In genomic region chr18:8176554-8176953, GRCh38 we compare ENCODE assay signal across 18 cellular contexts.
DNase-seq lines count a peak whose midpoint lies in the region; ATAC-seq and TF ChIP-seq lines count a peak whose summit lies in the region.
"Had no signal": no experiment of that assay in that cellular context is flagged by ENCODE, and none has a peak within 500 bp of the region (broad histone marks: within the 10 kb centered on the region; RNA-seq: fewer than 3 reads in every experiment).

No MANE protein-coding gene starts in this region.

- peaks cover 1% of the 10 kb centered on the region for H3K36me3 Mint-ChIP-seq in chondrocyte (ENCODE audit: low read depth)
- H3K36me3 Mint-ChIP-seq: activated naive CD4-positive, alpha-beta T cell treated with anti-CD3 and anti-CD28 coated beads, Interleukin-2, amount 10 ng/mL, durations not matched to agents 7 days and 5 days had no signal

- no peaks in the 10 kb centered on the region for H3K9me3 Mint-ChIP-seq in chondrocyte (ENCODE audit: low read depth)

- TF ChIP-seq CTCF in chondrocyte (IDR thresholded peaks at IDR 0.05), result no peak
- TF ChIP-seq CTCF in liver (IDR thresholded peaks at IDR 0.05; ENCODE audit: low read depth, low read length, missing input control), result no peak
- TF ChIP-seq CTCF in OCI-LY7 (conservative IDR thresholded peaks at IDR 0.05; ENCODE audit: low read length), result no peak

- peak overlapping the region; percentile 30 for H3K27ac Mint-ChIP-seq in chondrocyte (ENCODE audit: unreplicated experiment)
- H3K27ac Mint-ChIP-seq: activated CD4-positive, alpha-beta T cell treated with anti-CD3 and anti-CD28 coated beads for 36 hours; activated naive CD4-positive, alpha-beta T cell treated with anti-CD3 and anti-CD28 coated beads, Interleukin-2, amount 10 ng/mL, durations not matched to agents 7 days and 5 days; stimulated activated naive CD8-positive, alpha-beta T cell treated with anti-CD3 and anti-CD28 coated beads, Interleukin-15, Interleukin-2, amounts not matched to agents 100 ng/mL and 50 ng/mL, for 24 hours had no signal

- peak in 1 of 2 donors; percentile 7 for TF ChIP-seq RAD21 in liver (IDR thresholded peaks at IDR 0.05)

- POLR2A ChIA-PET in OCI-LY7 (lab: Charles Lee), result interaction anchor here (1.0 kb wide), 1 partner anchor 16 kb away, joined by 4 read pairs; no protein-coding TSS in a partner anchor

- no peak overlapping the region for H2AFZ ChIP-seq in OCI-LY7 (ENCODE audit: low read length)

- H3K9me3 ChIP-seq in liver (ENCODE audit: control insufficient read depth in 4 of 4, low read length in 3 of 4), result no peaks in the 10 kb centered on the region
- H3K9me3 ChIP-seq in OCI-LY7 (ENCODE audit: low read length), result no peaks in the 10 kb centered on the region

- CTCF ChIA-PET in OCI-LY7 (lab: Charles Lee; ENCODE audit: unreplicated experiment), result no interaction called here

- peak; percentile 2 for DNase-seq in HCEC 1CT
- no peak for DNase-seq in chondrocyte (ENCODE audit: low spot score)
- no peak for DNase-seq in sciatic nerve (ENCODE audit: low spot score)
- no peak for DNase-seq in NCI-H526 treated with DMSO at 0.1 percent for 48 hours (lab: John Stamatoyannopoulos, UW)
- no peak for DNase-seq in NCI-H748 treated with DMSO at 0.1 percent for 48 hours (lab: John Stamatoyannopoulos, UW)
- DNase-seq in OCI-LY7 (ENCODE audit: low spot score), result no peak
- DNase-seq in activated CD4-positive, alpha-beta T cell treated with anti-CD3 and anti-CD28 coated beads, Interleukin-2, amount 50 U/mL, for 1 hour, result no peak
- DNase-seq: activated CD4-positive, alpha-beta T cell treated with anti-CD3 and anti-CD28 coated beads for 36 hours; activated naive CD4-positive, alpha-beta T cell treated with anti-CD3 and anti-CD28 coated beads, Interleukin-2, amount 10 ng/mL, durations not matched to agents 7 days and 5 days; NCI-H1105 treated with DMSO at 0.1 percent for 48 hours; NK-92 treated with Interleukin-12 subunit alpha and Interleukin-12 subunit beta, amount 100 ng/mL, for 24 hours; SIG-M5; stimulated activated CD4-positive, alpha-beta T cell treated with anti-CD3 and anti-CD28 coated beads, Interleukin-12 subunit alpha, Interleukin-12 subunit beta, amount 100 ng/mL, for 4 hours; T-helper 9 cell had no signal

- H3K4me1 Mint-ChIP-seq in chondrocyte (ENCODE audit: low read depth), result peaks cover 27% of the 10 kb centered on the region
- H3K4me1 Mint-ChIP-seq: activated CD4-positive, alpha-beta T cell treated with anti-CD3 and anti-CD28 coated beads for 36 hours; activated naive CD4-positive, alpha-beta T cell treated with anti-CD3 and anti-CD28 coated beads, Interleukin-2, amount 10 ng/mL, durations not matched to agents 7 days and 5 days had no signal

- H3K9me2 ChIP-seq in OCI-LY7 (ENCODE audit: insufficient read depth, low read length), result no peaks in the 10 kb centered on the region

- no peak overlapping the region for H3K4me3 Mint-ChIP-seq in chondrocyte (ENCODE audit: unreplicated experiment)
- H3K4me3 Mint-ChIP-seq: activated CD4-positive, alpha-beta T cell treated with anti-CD3 and anti-CD28 coated beads for 36 hours; activated naive CD4-positive, alpha-beta T cell treated with anti-CD3 and anti-CD28 coated beads, Interleukin-2, amount 10 ng/mL, durations not matched to agents 7 days and 5 days; stimulated activated naive CD8-positive, alpha-beta T cell treated with anti-CD3 and anti-CD28 coated beads, Interleukin-15, Interleukin-2, amounts not matched to agents 100 ng/mL and 50 ng/mL, for 24 hours had no signal

- H3K4me3 ChIP-seq in liver (ENCODE audit: low read depth in 1 of 3, low read length in 3 of 3), result no peak overlapping the region
- no peak overlapping the region for H3K4me3 ChIP-seq in OCI-LY7 (ENCODE audit: low read depth, low read length, poor library complexity, severe bottlenecking)
- H3K4me3 ChIP-seq: K562, lung had no signal

- H3K36me3 ChIP-seq in liver (ENCODE audit: control insufficient read depth in 4 of 4, insufficient read depth in 3 of 4, low read depth in 1 of 4, low read length in 3 of 4) (no peaks in the 10 kb centered on the region), OCI-LY7 (ENCODE audit: insufficient read depth, low read length) (no peaks in the 10 kb centered on the region)

- 51% methylated on average over 4 of the region's 4 CpGs for WGBS in liver

- peak; percentile 23 for ATAC-seq in sciatic nerve
- ATAC-seq: activated CD4-positive, alpha-beta T cell treated with anti-CD3 and anti-CD28 coated beads for 36 hours; K562 had no signal

- no peak overlapping the region for H3K9ac ChIP-seq in liver (ENCODE audit: low read depth in 1 of 2, low read length in 2 of 2)

- H3K4me1 ChIP-seq in liver (ENCODE audit: control insufficient read depth in 4 of 4, insufficient read depth in 4 of 4, low read length in 3 of 4) (peaks cover 0 to 11% (median 4%) of the 10 kb centered on the region in 4 donors), OCI-LY7 (ENCODE audit: insufficient read depth, low read length, poor library complexity, severe bottlenecking) (no peaks in the 10 kb centered on the region)

- H3K27me3 ChIP-seq in liver (ENCODE audit: control insufficient read depth in 4 of 4, insufficient read depth in 4 of 4, low read length in 3 of 4), result no peaks in the 10 kb centered on the region

- H3K4me2 ChIP-seq in OCI-LY7 (ENCODE audit: low read length), result no peak overlapping the region

- no peak overlapping the region for H3K27ac ChIP-seq in liver (ENCODE audit: low read depth in 1 of 2, low read length in 2 of 2)
- no peak overlapping the region for H3K27ac ChIP-seq in OCI-LY7 (ENCODE audit: low read depth, low read length, poor library complexity, severe bottlenecking)

- intact Hi-C loops in sciatic nerve (cut with DNase I) (no loop called here), OCI-LY7 (cut with micrococcal nuclease; ENCODE audit: unreplicated experiment) (loop anchor here (10.0 kb wide), 1 partner anchor 58 kb away; no protein-coding TSS in a partner anchor)

- H3K27me3 Mint-ChIP-seq in chondrocyte (ENCODE audit: low read depth), result no peaks in the 10 kb centered on the region
- H3K27me3 Mint-ChIP-seq: activated CD4-positive, alpha-beta T cell treated with anti-CD3 and anti-CD28 coated beads for 36 hours; activated naive CD4-positive, alpha-beta T cell treated with anti-CD3 and anti-CD28 coated beads, Interleukin-2, amount 10 ng/mL, durations not matched to agents 7 days and 5 days; stimulated activated naive CD8-positive, alpha-beta T cell treated with anti-CD3 and anti-CD28 coated beads, Interleukin-15, Interleukin-2, amounts not matched to agents 100 ng/mL and 50 ng/mL, for 24 hours had no signal

- H4K20me1 ChIP-seq in OCI-LY7 (ENCODE audit: insufficient read depth, low read length), result no peaks in the 10 kb centered on the region

- no TSS peak for BruUV-seq in OCI-LY7 (replicated peaks; lab: Mats Ljungman, UMichigan)

- H3K79me2 ChIP-seq in OCI-LY7 (ENCODE audit: insufficient read depth, low read depth, low read length), result no peaks in the 10 kb centered on the region

TF ChIP-seq in liver, 16 proteins besides CTCF, POLR2A, EP300 and RAD21 (continues in another document):
- TF ChIP-seq GABPA (IDR thresholded peaks at IDR 0.05 in 1 of 2, conservative IDR thresholded peaks at IDR 0.05 in 1 of 2) (no peak), YY1 (IDR thresholded peaks at IDR 0.05) (no peak), HNF4G (IDR thresholded peaks at IDR 0.05) (no peak), FOXA1 (IDR thresholded peaks at IDR 0.05) (no peak), SP1 (IDR thresholded peaks at IDR 0.05) (no peak), FOXA2 (IDR thresholded peaks at IDR 0.05) (no peak)
- TF ChIP-seq, protein P1, sequence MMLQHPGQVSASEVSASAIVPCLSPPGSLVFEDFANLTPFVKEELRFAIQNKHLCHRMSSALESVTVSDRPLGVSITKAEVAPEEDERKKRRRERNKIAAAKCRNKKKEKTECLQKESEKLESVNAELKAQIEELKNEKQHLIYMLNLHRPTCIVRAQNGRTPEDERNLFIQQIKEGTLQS (IDR thresholded peaks at IDR 0.05), result no peak
- TF ChIP-seq, protein P2, sequence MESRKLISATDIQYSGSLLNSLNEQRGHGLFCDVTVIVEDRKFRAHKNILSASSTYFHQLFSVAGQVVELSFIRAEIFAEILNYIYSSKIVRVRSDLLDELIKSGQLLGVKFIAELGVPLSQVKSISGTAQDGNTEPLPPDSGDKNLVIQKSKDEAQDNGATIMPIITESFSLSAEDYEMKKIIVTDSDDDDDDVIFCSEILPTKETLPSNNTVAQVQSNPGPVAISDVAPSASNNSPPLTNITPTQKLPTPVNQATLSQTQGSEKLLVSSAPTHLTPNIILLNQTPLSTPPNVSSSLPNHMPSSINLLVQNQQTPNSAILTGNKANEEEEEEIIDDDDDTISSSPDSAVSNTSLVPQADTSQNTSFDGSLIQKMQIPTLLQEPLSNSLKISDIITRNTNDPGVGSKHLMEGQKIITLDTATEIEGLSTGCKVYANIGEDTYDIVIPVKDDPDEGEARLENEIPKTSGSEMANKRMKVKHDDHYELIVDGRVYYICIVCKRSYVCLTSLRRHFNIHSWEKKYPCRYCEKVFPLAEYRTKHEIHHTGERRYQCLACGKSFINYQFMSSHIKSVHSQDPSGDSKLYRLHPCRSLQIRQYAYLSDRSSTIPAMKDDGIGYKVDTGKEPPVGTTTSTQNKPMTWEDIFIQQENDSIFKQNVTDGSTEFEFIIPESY (IDR thresholded peaks at IDR 0.05), result no peak
- TF ChIP-seq, protein P3, sequence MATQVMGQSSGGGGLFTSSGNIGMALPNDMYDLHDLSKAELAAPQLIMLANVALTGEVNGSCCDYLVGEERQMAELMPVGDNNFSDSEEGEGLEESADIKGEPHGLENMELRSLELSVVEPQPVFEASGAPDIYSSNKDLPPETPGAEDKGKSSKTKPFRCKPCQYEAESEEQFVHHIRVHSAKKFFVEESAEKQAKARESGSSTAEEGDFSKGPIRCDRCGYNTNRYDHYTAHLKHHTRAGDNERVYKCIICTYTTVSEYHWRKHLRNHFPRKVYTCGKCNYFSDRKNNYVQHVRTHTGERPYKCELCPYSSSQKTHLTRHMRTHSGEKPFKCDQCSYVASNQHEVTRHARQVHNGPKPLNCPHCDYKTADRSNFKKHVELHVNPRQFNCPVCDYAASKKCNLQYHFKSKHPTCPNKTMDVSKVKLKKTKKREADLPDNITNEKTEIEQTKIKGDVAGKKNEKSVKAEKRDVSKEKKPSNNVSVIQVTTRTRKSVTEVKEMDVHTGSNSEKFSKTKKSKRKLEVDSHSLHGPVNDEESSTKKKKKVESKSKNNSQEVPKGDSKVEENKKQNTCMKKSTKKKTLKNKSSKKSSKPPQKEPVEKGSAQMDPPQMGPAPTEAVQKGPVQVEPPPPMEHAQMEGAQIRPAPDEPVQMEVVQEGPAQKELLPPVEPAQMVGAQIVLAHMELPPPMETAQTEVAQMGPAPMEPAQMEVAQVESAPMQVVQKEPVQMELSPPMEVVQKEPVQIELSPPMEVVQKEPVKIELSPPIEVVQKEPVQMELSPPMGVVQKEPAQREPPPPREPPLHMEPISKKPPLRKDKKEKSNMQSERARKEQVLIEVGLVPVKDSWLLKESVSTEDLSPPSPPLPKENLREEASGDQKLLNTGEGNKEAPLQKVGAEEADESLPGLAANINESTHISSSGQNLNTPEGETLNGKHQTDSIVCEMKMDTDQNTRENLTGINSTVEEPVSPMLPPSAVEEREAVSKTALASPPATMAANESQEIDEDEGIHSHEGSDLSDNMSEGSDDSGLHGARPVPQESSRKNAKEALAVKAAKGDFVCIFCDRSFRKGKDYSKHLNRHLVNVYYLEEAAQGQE (IDR thresholded peaks at IDR 0.05), result no peak
